ENCODE assay signal across 27 cellular contexts in the genomic region with DNA sequence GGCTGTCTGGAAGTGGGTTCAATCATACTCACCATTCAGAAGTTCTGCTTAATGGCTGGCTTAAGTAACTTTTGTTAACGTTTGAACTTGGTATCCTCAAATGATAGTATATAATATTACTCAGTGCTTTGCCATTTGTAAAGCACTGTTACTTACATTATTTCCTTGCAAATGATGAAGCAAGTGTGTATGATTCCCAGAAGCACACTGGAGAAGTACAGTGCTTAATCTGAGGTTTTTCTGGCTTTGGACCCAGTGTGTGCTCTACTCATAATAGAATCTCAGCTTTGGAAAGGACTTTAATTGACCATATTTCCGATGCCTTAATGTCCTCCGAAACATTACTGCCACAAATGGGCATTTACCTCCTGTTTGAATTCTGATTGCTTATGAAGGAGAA.
"Had no signal": no experiment of that assay in that cellular context is flagged by ENCODE, and none has a peak within 500 bp of the region (broad histone marks: within the 10 kb centered on the region; RNA-seq: fewer than 3 reads in every experiment).

No MANE protein-coding gene starts in this region.

- H3K9me3 ChIP-seq: left lung, ovary, transverse colon, upper lobe of left lung had no signal

- H3K4me3 ChIP-seq: heart left ventricle, left lung, lung, mucosa of descending colon, ovary, transverse colon, upper lobe of left lung had no signal

- DNase-seq: heart left ventricle; islet precursor cell; kidney glomerular epithelial cell; left colon; left lung; midbrain; mucosa of descending colon; naive thymus-derived CD4-positive, alpha-beta T cell; ovary; retina; right cardiac atrium; small intestine; stimulated activated CD4-positive, alpha-beta T cell treated with anti-CD3 and anti-CD28 coated beads, Interleukin-1b, Interleukin-23, amount 100 ng/mL, for 48 hours; stimulated activated CD4-positive, alpha-beta T cell treated with anti-CD3 and anti-CD28 coated beads, Interleukin-2, amount 100 ng/mL, for 48 hours; stimulated activated CD4-positive, alpha-beta T cell treated with anti-CD3 and anti-CD28 coated beads, Interleukin-4, amount 100 ng/mL, for 4 hours; stimulated activated CD8-positive, alpha-beta memory T cell treated with anti-CD3 and anti-CD28 coated beads, Interleukin-4, amount 100 ng/mL, for 48 hours; stimulated activated naive CD4-positive, alpha-beta T cell treated with Interleukin-2 at 50 U/mL for 16 hours; stimulated activated naive CD8-positive, alpha-beta T cell treated with anti-CD3 and anti-CD28 coated beads, Interleukin-15, amount 100 ng/mL, for 72 hours; substantia nigra; transverse colon; upper lobe of left lung had no signal

- H3K36me3 ChIP-seq: left lung, ovary, transverse colon, upper lobe of left lung had no signal

- H3K4me3 Mint-ChIP-seq: memory B cell; naive thymus-derived CD4-positive, alpha-beta T cell; natural killer cell treated with Interleukin-12 subunit alpha and Interleukin-12 subunit beta and Interleukin-15 and Interleukin-18, amount 100 ng/mL, for 72 hours; stimulated activated memory B cell treated with anti-CD40 and anti-IgM and Interleukin-4, amounts not matched to agents 10 μg/mL and 1 μg/mL and 100 μg/mL, for 72 hours; stimulated activated naive CD8-positive, alpha-beta T cell treated with anti-CD3 and anti-CD28 coated beads, Interleukin-15, amount 100 ng/mL, for 72 hours had no signal

- H3K27ac ChIP-seq: heart left ventricle, left lung, ovary, transverse colon, upper lobe of left lung had no signal

- H3K27ac Mint-ChIP-seq: memory B cell; naive thymus-derived CD4-positive, alpha-beta T cell; progenitor cell of endocrine pancreas; stimulated activated memory B cell treated with anti-CD40 and anti-IgM and Interleukin-4, amounts not matched to agents 10 μg/mL and 1 μg/mL and 100 μg/mL, for 72 hours; stimulated activated naive CD8-positive, alpha-beta T cell treated with anti-CD3 and anti-CD28 coated beads, Interleukin-15, amount 100 ng/mL, for 72 hours had no signal

- H3K27me3 ChIP-seq: heart left ventricle, left lung, ovary, transverse colon, upper lobe of left lung had no signal

- H3K27me3 Mint-ChIP-seq: memory B cell; progenitor cell of endocrine pancreas; stimulated activated memory B cell treated with anti-CD40 and anti-IgM and Interleukin-4, amounts not matched to agents 10 μg/mL and 1 μg/mL and 100 μg/mL, for 72 hours had no signal

- ATAC-seq: left colon; left lung; mucosa of descending colon; naive thymus-derived CD4-positive, alpha-beta T cell; natural killer cell treated with Interleukin-12 subunit alpha and Interleukin-12 subunit beta and Interleukin-15 and Interleukin-18, amount 100 ng/mL, for 72 hours; right cardiac atrium; sciatic nerve; stimulated activated memory B cell treated with anti-CD40 and anti-IgM and Interleukin-4, amounts not matched to agents 10 μg/mL and 1 μg/mL and 100 μg/mL, for 72 hours; stimulated activated naive CD8-positive, alpha-beta T cell treated with anti-CD3 and anti-CD28 coated beads, Interleukin-15, amount 100 ng/mL, for 72 hours had no signal
